In the genomic region with DNA sequence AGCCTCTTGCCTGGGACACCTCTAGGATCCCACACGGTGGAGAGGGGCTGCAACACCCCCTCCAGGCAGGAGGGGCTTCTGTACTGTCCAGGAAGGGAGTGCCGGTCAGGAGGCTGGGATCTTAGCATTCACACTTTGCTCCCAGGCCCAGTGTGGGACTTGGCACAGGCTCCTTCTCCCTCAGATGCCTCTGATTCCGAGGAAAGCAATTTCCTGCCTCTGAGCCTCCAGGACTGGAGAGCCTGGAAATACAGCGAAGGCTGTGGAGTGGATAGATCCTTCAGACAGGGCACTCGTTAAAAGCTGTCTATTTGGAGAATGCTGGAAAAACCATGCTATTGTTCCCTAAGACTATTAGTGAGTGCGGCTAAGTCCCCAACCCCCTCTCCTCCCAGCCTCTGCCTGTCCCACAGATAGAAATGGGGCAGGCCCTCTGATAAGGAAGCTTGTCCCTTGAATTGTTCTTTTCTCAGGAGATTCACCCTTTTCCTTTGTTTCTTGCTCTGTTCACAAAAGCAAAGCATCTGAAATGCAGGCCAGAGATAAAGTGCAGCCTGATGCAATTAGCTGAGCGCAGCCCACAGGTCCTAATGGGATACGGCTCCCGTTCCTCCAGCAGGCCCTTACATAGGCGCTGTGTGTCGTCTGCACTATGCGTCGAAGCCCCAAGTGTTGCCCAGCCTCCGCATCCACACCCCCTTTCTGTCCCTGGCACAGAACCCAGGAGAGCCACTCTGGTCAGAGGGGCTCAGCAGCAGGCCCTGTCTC, we compare ENCODE assay signal across 11 cellular contexts.
DNase-seq lines count a peak whose midpoint lies in the region; ATAC-seq and TF ChIP-seq lines count a peak whose summit lies in the region.
"Had no signal": no experiment of that assay in that cellular context is flagged by ENCODE, and none has a peak within 500 bp of the region (broad histone marks: within the 10 kb centered on the region; RNA-seq: fewer than 3 reads in every experiment).

No MANE protein-coding gene starts in this region.

- no peaks in the 10 kb centered on the region for H3K4me1 ChIP-seq in parathyroid adenoma
- H3K4me1 ChIP-seq: colonic mucosa had no signal

- no peaks in the 10 kb centered on the region for H3K79me2 ChIP-seq in parathyroid adenoma

- H3K4me3 ChIP-seq in BJ (ENCODE audit: low read depth, low read length) = no peak overlapping the region
- H3K4me3 ChIP-seq in SK-N-MC = no peak overlapping the region
- no peak overlapping the region for H3K4me3 ChIP-seq in parathyroid adenoma (ENCODE audit: low read depth, low read length)
- H3K4me3 ChIP-seq: colonic mucosa, stomach had no signal

- H3K4me2 ChIP-seq in parathyroid adenoma (ENCODE audit: low read length) = no peak overlapping the region

- peak overlapping the region; percentile 24 for H2AFZ ChIP-seq in parathyroid adenoma

- TF ChIP-seq CTCF in BJ (IDR thresholded peaks at IDR 0.05; ENCODE audit: insufficient read depth, low read depth, low read length) (no peak), parathyroid adenoma (IDR thresholded peaks at IDR 0.05) (no peak)

- peak overlapping the region; percentile 51; the same call in 1 of the 2 replicates for H3K27ac ChIP-seq in SK-N-MC
- no peak overlapping the region for H3K27ac ChIP-seq in parathyroid adenoma
- H3K27ac ChIP-seq in substantia nigra (ENCODE audit: low read depth, low read length, poor library complexity, severe bottlenecking) = no peak overlapping the region
- H3K27ac ChIP-seq: colonic mucosa had no signal

- POLR2A ChIA-PET in BJ (lab: Charles Lee) = no interaction called here

- H3K27me3 ChIP-seq in BJ (ENCODE audit: control insufficient read depth, insufficient read depth, low read length) (no peaks in the 10 kb centered on the region), parathyroid adenoma (ENCODE audit: control insufficient read depth, insufficient read depth, low read length) (no peaks in the 10 kb centered on the region)
- H3K27me3 ChIP-seq: colonic mucosa, stomach had no signal

- H3K9me3 ChIP-seq in SK-N-MC (ENCODE audit: low read depth, low read length) (no peaks in the 10 kb centered on the region), parathyroid adenoma (ENCODE audit: control insufficient read depth, low read length) (no peaks in the 10 kb centered on the region)
- H3K9me3 ChIP-seq: colonic mucosa, stomach had no signal

- H3K9ac ChIP-seq in SK-N-MC (ENCODE audit: insufficient read length) (no peak overlapping the region), parathyroid adenoma (no peak overlapping the region)

- DNase-seq in BJ (ENCODE audit: low read depth) (peak; percentile 38), SK-N-MC (ENCODE audit: low read depth, low spot score) (no peak), foreskin melanocyte (peak; percentile 61), MV-4-11 (lab: John Stamatoyannopoulos, UW) (no peak), substantia nigra (lab: John Stamatoyannopoulos, UW) (no peak), NCI-H187 (lab: John Stamatoyannopoulos, UW) (no peak)
- DNase-seq: colonic mucosa, NCI-H2029, stomach had no signal

- H3K36me3 ChIP-seq in BJ (ENCODE audit: control insufficient read depth, insufficient read depth, low read length) (peaks cover 5% of the 10 kb centered on the region), SK-N-MC (ENCODE audit: insufficient read depth, low read length) (no peaks in the 10 kb centered on the region; the same call in 1 of the 2 replicates), parathyroid adenoma (ENCODE audit: control insufficient read depth, insufficient read depth, low read length) (no peaks in the 10 kb centered on the region)
- H3K36me3 ChIP-seq: colonic mucosa had no signal

- CTCF ChIA-PET in BJ (lab: Yijun Ruan, JAX) = interaction anchor here (1.1 kb wide), 1 partner anchor 14 kb away, joined by 4 read pairs; no protein-coding TSS in a partner anchor

- ATAC-seq in HG03025 (IDR thresholded peaks at IDR 0.05; ENCODE audit: low FRiP score, unreplicated experiment) = no peak

Comparison
In these comparisons a context has a peak if more than half of its experiments do, and no peak if none do; other contexts are left out.
1. DNase-seq: peak in BJ (single experiment) and foreskin melanocyte (single experiment); none in SK-N-MC (single experiment), MV-4-11 (single experiment), substantia nigra (0 of 49) and NCI-H187 (0 of 2).